10 cellular contexts compared by ENCODE assay signal in the genomic region with DNA sequence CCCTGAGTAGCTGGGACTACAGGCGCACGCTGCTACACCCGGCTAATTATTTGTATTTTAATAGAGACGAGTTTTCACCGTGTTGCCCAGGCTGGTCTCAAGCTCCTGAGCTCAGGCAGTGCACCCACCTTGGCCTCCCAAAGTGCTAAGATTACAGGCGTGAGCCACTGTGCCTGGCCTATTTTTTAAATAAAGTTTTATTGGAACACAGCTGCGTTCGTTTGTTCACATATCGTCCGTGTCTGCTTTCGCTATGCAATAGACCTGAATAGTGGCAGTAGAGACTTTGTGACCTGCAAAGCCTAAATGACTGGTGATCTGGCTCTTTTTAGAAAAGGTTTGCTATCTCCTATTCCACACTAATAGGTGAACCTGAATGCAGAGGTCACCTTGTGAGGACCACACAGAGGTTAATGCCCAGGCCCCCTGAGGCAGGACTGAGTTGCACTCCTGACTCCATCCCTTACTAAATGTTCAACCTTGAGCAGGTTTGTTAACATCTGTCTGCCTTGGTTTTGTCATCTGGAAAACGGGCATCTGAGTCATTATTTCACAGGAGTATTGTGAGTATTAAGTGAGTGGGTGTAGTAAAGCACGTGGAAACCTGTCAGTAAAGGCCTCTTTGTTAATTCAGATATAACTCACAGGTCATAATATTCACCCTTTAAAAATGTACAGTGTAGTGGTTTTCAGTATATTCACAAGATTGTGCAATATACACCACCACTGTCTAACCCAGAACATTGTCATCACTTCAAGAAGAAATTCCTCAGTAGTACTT.
DNase-seq lines count a peak whose midpoint lies in the region; ATAC-seq and TF ChIP-seq lines count a peak whose summit lies in the region.
"Had no signal": no experiment of that assay in that cellular context is flagged by ENCODE, and none has a peak within 500 bp of the region (broad histone marks: within the 10 kb centered on the region; RNA-seq: fewer than 3 reads in every experiment).

No MANE protein-coding gene starts in this region.

- no peak overlapping the region for H3K9ac ChIP-seq in neural progenitor cell

- H2AFZ ChIP-seq in hepatocyte, result no peak overlapping the region
- no peak overlapping the region for H2AFZ ChIP-seq in neural progenitor cell (replicated peaks)

- H3K4me1 ChIP-seq in hepatocyte (ENCODE audit: insufficient read depth) (no peaks in the 10 kb centered on the region), A673 (ENCODE audit: insufficient read depth, low read length, poor library complexity, severe bottlenecking) (peaks cover 5% of the 10 kb centered on the region), neural progenitor cell (no peaks in the 10 kb centered on the region)

- peaks cover 46% of the 10 kb centered on the region for H3K4me1 Mint-ChIP-seq in activated naive CD8-positive, alpha-beta T cell treated with anti-CD3 and anti-CD28 coated beads, Interleukin-2, amount 50 U/mL, for 24 hours
- H3K4me1 Mint-ChIP-seq in neural progenitor cell, result peaks cover 12% of the 10 kb centered on the region

- H3K27me3 ChIP-seq in hepatocyte, result no peaks in the 10 kb centered on the region
- no peaks in the 10 kb centered on the region for H3K27me3 ChIP-seq in A673 (replicated peaks; ENCODE audit: insufficient read depth, low read depth, low read length, poor library complexity)
- H3K27me3 ChIP-seq in neural progenitor cell, result no peaks in the 10 kb centered on the region

- H3K4me2 ChIP-seq in hepatocyte, result peak overlapping the region; percentile 71
- no peak overlapping the region for H3K4me2 ChIP-seq in neural progenitor cell

- peak overlapping the region; percentile 87 for H3K27ac ChIP-seq in 22Rv1
- H3K27ac ChIP-seq in hepatocyte, result peak overlapping the region; percentile 67
- no peak overlapping the region for H3K27ac ChIP-seq in A673 (ENCODE audit: low read depth, low read length, poor library complexity, severe bottlenecking)
- no peak overlapping the region for H3K27ac ChIP-seq in neural progenitor cell

- H3K36me3 ChIP-seq in hepatocyte (replicated peaks; ENCODE audit: insufficient read depth, low read depth) (no peaks in the 10 kb centered on the region), A673 (ENCODE audit: insufficient read depth, low read length, poor library complexity, severe bottlenecking) (no peaks in the 10 kb centered on the region), neural progenitor cell (no peaks in the 10 kb centered on the region)

- peak overlapping the region; percentile 84 for H3K27ac Mint-ChIP-seq in activated naive CD8-positive, alpha-beta T cell treated with anti-CD3 and anti-CD28 coated beads, Interleukin-2, amount 50 U/mL, for 24 hours
- no peak overlapping the region for H3K27ac Mint-ChIP-seq in neural progenitor cell

- H3K79me2 ChIP-seq in hepatocyte (no peaks in the 10 kb centered on the region), neural progenitor cell (ENCODE audit: low read depth) (no peaks in the 10 kb centered on the region)

- H3K9me3 ChIP-seq in hepatocyte (ENCODE audit: low read depth) (no peaks in the 10 kb centered on the region), A673 (ENCODE audit: low read depth, low read length, poor library complexity, severe bottlenecking) (no peaks in the 10 kb centered on the region), neural progenitor cell (ENCODE audit: low read depth) (no peaks in the 10 kb centered on the region)

- H3K4me3 ChIP-seq in hepatocyte, result no peak overlapping the region
- H3K4me3 ChIP-seq in A673 (ENCODE audit: low read depth, low read length, poor library complexity, severe bottlenecking), result no peak overlapping the region
- H3K4me3 ChIP-seq in neural progenitor cell, result no peak overlapping the region

- CTCF ChIA-PET in A673 (lab: Charles Lee), result no interaction called here

- H3K4me3 Mint-ChIP-seq in activated naive CD8-positive, alpha-beta T cell treated with anti-CD3 and anti-CD28 coated beads, Interleukin-2, amount 50 U/mL, for 24 hours, result no peak overlapping the region
- H3K4me3 Mint-ChIP-seq in neural progenitor cell, result no peak overlapping the region

- no peak for TF ChIP-seq CTCF in 22Rv1 (IDR thresholded peaks at IDR 0.05)
- no peak for TF ChIP-seq CTCF in hepatocyte (IDR thresholded peaks at IDR 0.05; ENCODE audit: poor library complexity)
- TF ChIP-seq CTCF in A673 (conservative IDR thresholded peaks at IDR 0.05; ENCODE audit: low read depth, low read length), result no peak
- no peak for TF ChIP-seq CTCF in neural progenitor cell (IDR thresholded peaks at IDR 0.05)

- H4K20me1 ChIP-seq in hepatocyte (ENCODE audit: insufficient read depth, poor library complexity, severe bottlenecking) (no peaks in the 10 kb centered on the region), neural progenitor cell (ENCODE audit: low read depth) (no peaks in the 10 kb centered on the region)

- no TSS peak for BruUV-seq in A673 (replicated peaks; lab: Mats Ljungman, UMichigan)

- no peaks in the 10 kb centered on the region for H3K27me3 Mint-ChIP-seq in activated naive CD8-positive, alpha-beta T cell treated with anti-CD3 and anti-CD28 coated beads, Interleukin-2, amount 50 U/mL, for 24 hours
- peaks cover 3% of the 10 kb centered on the region for H3K27me3 Mint-ChIP-seq in neural progenitor cell (ENCODE audit: insufficient read depth, low read depth)
- H3K27me3 Mint-ChIP-seq: progenitor cell of endocrine pancreas had no signal

- ATAC-seq in activated naive CD8-positive, alpha-beta T cell treated with anti-CD3 and anti-CD28 coated beads, Interleukin-2, amount 50 U/mL, for 24 hours, result peak; percentile 75
- ATAC-seq in HG03521 (IDR thresholded peaks at IDR 0.05; ENCODE audit: unreplicated experiment), result no peak

- intact Hi-C loops in A673 (cut with micrococcal nuclease; ENCODE audit: unreplicated experiment), result no loop called here

- peaks cover 3% of the 10 kb centered on the region for H3K9me3 Mint-ChIP-seq in activated naive CD8-positive, alpha-beta T cell treated with anti-CD3 and anti-CD28 coated beads, Interleukin-2, amount 50 U/mL, for 24 hours
- peaks cover 3% of the 10 kb centered on the region for H3K9me3 Mint-ChIP-seq in neural progenitor cell

- no peaks in the 10 kb centered on the region for H3F3A ChIP-seq in neural progenitor cell (ENCODE audit: low read depth)

- peaks cover 30% of the 10 kb centered on the region for H3K36me3 Mint-ChIP-seq in activated naive CD8-positive, alpha-beta T cell treated with anti-CD3 and anti-CD28 coated beads, Interleukin-2, amount 50 U/mL, for 24 hours (ENCODE audit: low read depth)
- no peaks in the 10 kb centered on the region for H3K36me3 Mint-ChIP-seq in neural progenitor cell

- POLR2A ChIA-PET in A673 (lab: Charles Lee; ENCODE audit: low non-redundant PET), result no interaction called here

- WGBS in hepatocyte (ENCODE audit: low lambda C conversion rate, missing lambda C conversion rate), result 94% methylated on average over 13 of the region's 13 CpGs

- no peaks in the 10 kb centered on the region for H3K9me2 ChIP-seq in hepatocyte (replicated peaks; ENCODE audit: insufficient read depth)

- DNase-seq in GM03348 (ENCODE audit: low spot score) (peak; percentile 68), hepatocyte (ENCODE audit: low spot score) (no peak), A673 (ENCODE audit: low spot score) (no peak), neural progenitor cell (ENCODE audit: low spot score) (no peak)
- no peak for DNase-seq in activated naive CD8-positive, alpha-beta T cell treated with anti-CD3 and anti-CD28 coated beads, Interleukin-2, amount 50 U/mL, for 24 hours
- DNase-seq in stimulated activated CD8-positive, alpha-beta memory T cell treated with anti-CD3 and anti-CD28 coated beads, Interleukin-4, amount 100 ng/mL, for 48 hours, result no peak
- DNase-seq: left cardiac atrium had no signal

Comparison
In these comparisons a context has a peak if more than half of its experiments do, and no peak if none do; other contexts are left out.
1. H3K27ac ChIP-seq: peak in 22Rv1 (single experiment) and hepatocyte (single experiment); none in A673 (single experiment) and neural progenitor cell (single experiment).